ENCODE assay signal across 24 cellular contexts in the genomic region with DNA sequence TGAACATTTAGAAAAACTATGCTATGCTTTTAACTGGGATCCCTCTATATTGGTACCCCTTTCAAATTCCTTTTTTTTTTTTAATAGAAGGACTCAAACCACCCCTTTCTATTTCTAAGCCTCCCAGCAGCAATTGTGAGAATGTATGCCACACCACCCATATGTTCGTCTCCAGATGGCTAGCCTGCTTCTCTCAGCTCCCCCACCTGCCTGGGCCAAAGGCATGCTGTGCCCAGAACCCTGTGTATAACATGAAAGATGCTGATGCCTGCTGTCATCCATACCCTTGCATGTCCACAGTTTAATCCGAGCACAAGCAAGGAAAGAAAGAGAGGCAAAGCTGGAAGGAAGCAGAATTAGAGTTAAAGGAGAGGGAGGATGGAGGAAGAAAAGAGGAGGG.
DNase-seq lines count a peak whose midpoint lies in the region.
"Had no signal": no experiment of that assay in that cellular context is flagged by ENCODE, and none has a peak within 500 bp of the region (broad histone marks: within the 10 kb centered on the region; RNA-seq: fewer than 3 reads in every experiment).

No MANE protein-coding gene starts in this region.

- H3K27me3 ChIP-seq in H7 (ENCODE audit: control insufficient read depth, insufficient read depth, low read length): no peaks in the 10 kb centered on the region
- H3K27me3 ChIP-seq in effector memory CD4-positive, alpha-beta T cell (replicated peaks; ENCODE audit: control insufficient read depth, insufficient read depth, low read length, poor library complexity, severe bottlenecking): no peaks in the 10 kb centered on the region
- H3K27me3 ChIP-seq: BLaER1 treated with 17β-estradiol and CSF1 and Interleukin-3, amounts not matched to agents 10 nM and 100 nM; MG63 had no signal

- H3K4me1 ChIP-seq in effector memory CD4-positive, alpha-beta T cell (ENCODE audit: control insufficient read depth, insufficient read depth, low read length, poor library complexity, severe bottlenecking): no peaks in the 10 kb centered on the region
- H3K4me1 ChIP-seq: A549; BLaER1 treated with 17β-estradiol and CSF1 and Interleukin-3, amounts not matched to agents 10 nM and 100 nM had no signal

- peak; percentile 46 for DNase-seq in NCI-H1694 (lab: John Stamatoyannopoulos, UW)
- peak; percentile 40 for DNase-seq in NCI-H69 (lab: John Stamatoyannopoulos, UW)
- peak; percentile 98 for DNase-seq in cerebellar cortex (ENCODE audit: low spot score)
- DNase-seq in retina: peak; percentile 47
- no peak for DNase-seq in activated CD8-positive, alpha-beta memory T cell treated with anti-CD3 and anti-CD28 coated beads for 24 hours
- DNase-seq in H7: no peak
- DNase-seq in effector memory CD4-positive, alpha-beta T cell: no peak
- DNase-seq: AML-193; CD4-positive, alpha-beta T cell; COR-L47; DMS79 treated with DMSO at 0.1 percent for 48 hours; GOT3; HCEC 1CT; KBM-7; MG63; NCI-H2081; NCI-H345; NCI-H510A treated with DMSO at 0.1 percent for 48 hours; OCI-M1; SIG-M5; SW 1271 had no signal

- no peak overlapping the region for H3K27ac ChIP-seq in effector memory CD4-positive, alpha-beta T cell (ENCODE audit: insufficient read depth, low read length, poor library complexity, severe bottlenecking)
- H3K27ac ChIP-seq: A549; BLaER1 treated with 17β-estradiol and CSF1 and Interleukin-3, amounts not matched to agents 10 nM and 100 nM; SK-N-MC had no signal

- no peaks in the 10 kb centered on the region for H3K9me3 ChIP-seq in effector memory CD4-positive, alpha-beta T cell (ENCODE audit: control insufficient read depth, low read length)
- H3K9me3 ChIP-seq: A549; BLaER1 treated with 17β-estradiol and CSF1 and Interleukin-3, amounts not matched to agents 10 nM and 100 nM; MG63 had no signal

- H3K36me3 ChIP-seq in H7 (replicated peaks; ENCODE audit: control insufficient read depth, insufficient read depth, low read length): no peaks in the 10 kb centered on the region
- H3K36me3 ChIP-seq in effector memory CD4-positive, alpha-beta T cell (ENCODE audit: control insufficient read depth, insufficient read depth, low read length): no peaks in the 10 kb centered on the region
- H3K36me3 ChIP-seq: BLaER1 treated with 17β-estradiol and CSF1 and Interleukin-3, amounts not matched to agents 10 nM and 100 nM; MG63 had no signal

- no peak overlapping the region for H3K4me3 ChIP-seq in H7 (ENCODE audit: insufficient read depth, low read depth, low read length)
- H3K4me3 ChIP-seq in effector memory CD4-positive, alpha-beta T cell (ENCODE audit: insufficient read depth, low read depth, low read length, poor library complexity, severe bottlenecking): no peak overlapping the region
- H3K4me3 ChIP-seq: A549; BLaER1 treated with 17β-estradiol and CSF1 and Interleukin-3, amounts not matched to agents 10 nM and 100 nM; MG63; SK-N-MC had no signal

Comparison
In these comparisons a context has a peak if more than half of its experiments do, and no peak if none do; other contexts are left out.
1. DNase-seq: peak in NCI-H1694 (single experiment), NCI-H69 (single experiment), cerebellar cortex (single experiment) and retina (single experiment); none in activated CD8-positive, alpha-beta memory T cell treated with anti-CD3 and anti-CD28 coated beads for 24 hours (single experiment), H7 (single experiment) and effector memory CD4-positive, alpha-beta T cell (0 of 3).